In the genomic region with DNA sequence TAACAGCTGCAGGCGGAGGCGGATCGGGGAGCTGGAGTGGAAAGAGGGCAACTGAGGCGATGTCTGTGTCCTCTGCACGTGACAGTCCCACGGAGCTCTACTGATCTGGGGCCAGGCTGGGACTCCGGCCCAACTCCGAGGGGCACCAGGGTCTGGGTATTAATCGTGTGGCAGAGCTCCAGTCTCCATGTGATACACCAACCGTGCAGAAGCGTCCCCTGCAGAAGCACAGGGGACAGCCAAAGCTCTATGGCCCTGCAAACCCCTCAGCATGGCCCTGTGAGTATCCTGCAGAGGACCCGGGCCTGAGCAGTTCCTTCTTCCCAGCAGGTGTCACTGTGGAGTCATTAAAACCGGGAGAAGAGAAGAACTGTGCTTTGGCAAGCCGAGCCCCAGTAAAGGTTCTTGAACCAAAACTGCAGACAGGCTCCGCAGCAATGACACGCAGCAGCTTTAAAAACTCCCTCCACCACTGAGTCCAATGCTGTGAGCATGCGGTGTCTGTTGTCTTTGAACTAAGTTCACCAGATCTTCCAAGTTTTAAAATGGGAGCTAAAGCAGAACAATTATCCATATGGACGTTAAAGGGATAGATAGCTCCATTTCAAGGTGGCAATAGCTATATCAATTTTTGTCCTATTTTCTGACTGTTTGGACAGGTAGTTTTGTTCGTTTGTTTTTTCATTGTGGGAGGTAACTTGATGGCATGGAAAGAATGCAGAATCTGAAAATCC, we compare ENCODE assay signal across 8 cellular contexts.
DNase-seq lines count a peak whose midpoint lies in the region; ATAC-seq and TF ChIP-seq lines count a peak whose summit lies in the region.

No MANE protein-coding gene starts in this region.

- no peak overlapping the region for H3K4ac ChIP-seq in trophoblast cell (ENCODE audit: low read depth, low read length)

- H3K23ac ChIP-seq in trophoblast cell (ENCODE audit: low read length), result no peak overlapping the region

- H3K27me3 ChIP-seq in breast epithelium (no peaks in the 10 kb centered on the region), trophoblast cell (ENCODE audit: insufficient read depth, low read length) (no peaks in the 10 kb centered on the region)

- H3K9me3 Mint-ChIP-seq in MCF 10A (ENCODE audit: unreplicated experiment) (no peaks in the 10 kb centered on the region), HFFc6 (no peaks in the 10 kb centered on the region)
- no peaks in the 10 kb centered on the region for H3K9me3 Mint-ChIP-seq in activated CD8-positive, alpha-beta T cell treated with anti-CD3 and anti-CD28 coated beads for 36 hours

- H2BK12ac ChIP-seq in trophoblast cell (ENCODE audit: low read length), result no peak overlapping the region

- H2AK5ac ChIP-seq in trophoblast cell (ENCODE audit: low read length), result no peak overlapping the region

- no peak overlapping the region for H3K4me2 ChIP-seq in trophoblast cell (ENCODE audit: low read length)

- H3K9me3 ChIP-seq in breast epithelium (no peaks in the 10 kb centered on the region), trophoblast cell (ENCODE audit: insufficient read depth, low read depth, low read length) (peaks cover 3% of the 10 kb centered on the region)

- H3K27me3 Mint-ChIP-seq in MCF 10A (ENCODE audit: insufficient read depth, unreplicated experiment) (no peaks in the 10 kb centered on the region), HFFc6 (ENCODE audit: insufficient read depth) (peaks cover 10% of the 10 kb centered on the region)
- H3K27me3 Mint-ChIP-seq in activated CD8-positive, alpha-beta T cell treated with anti-CD3 and anti-CD28 coated beads for 36 hours, result no peaks in the 10 kb centered on the region

- H3K4me3 Mint-ChIP-seq in MCF 10A (ENCODE audit: unreplicated experiment) (no peak overlapping the region), HFFc6 (no peak overlapping the region)
- H3K4me3 Mint-ChIP-seq in activated CD8-positive, alpha-beta T cell treated with anti-CD3 and anti-CD28 coated beads for 36 hours, result no peak overlapping the region

- WGBS in trophoblast cell (ENCODE audit: extremely low coverage, insufficient coverage, insufficient read length), result no CpG with 5 or more reads among the region's 19 CpGs

- no peaks in the 10 kb centered on the region for H3K79me2 ChIP-seq in trophoblast cell (ENCODE audit: control insufficient read depth, insufficient read depth, low read length, poor library complexity)

- BruUV-seq in MCF 10A (replicated peaks; lab: Mats Ljungman, UMichigan), result no TSS peak

- H3K27ac Mint-ChIP-seq in MCF 10A (ENCODE audit: low read depth, unreplicated experiment) (no peak overlapping the region), HFFc6 (no peak overlapping the region)
- H3K27ac Mint-ChIP-seq in activated CD8-positive, alpha-beta T cell treated with anti-CD3 and anti-CD28 coated beads for 36 hours, result no peak overlapping the region

- H3K36me3 ChIP-seq in breast epithelium, result no peaks in the 10 kb centered on the region
- H3K36me3 ChIP-seq in trophoblast cell (ENCODE audit: control insufficient read depth in 1 of 2, insufficient read depth in 2 of 2, low read length in 2 of 2), result no peaks in the 10 kb centered on the region

- no peak overlapping the region for H4K91ac ChIP-seq in trophoblast cell (ENCODE audit: low read depth, low read length)

- CTCF ChIA-PET in MCF 10A (lab: Yijun Ruan, JAX), result interaction anchor here (0.5 to 8.0 kb wide), 67 partner anchors 8 to 1925 kb away, joined by 3 to 65 read pairs (median 3); no protein-coding TSS in a partner anchor
- CTCF ChIA-PET in activated CD8-positive, alpha-beta T cell treated with anti-CD3 and anti-CD28 coated beads for 36 hours (lab: Charles Lee), result interaction anchor here (0.6 to 3.8 kb wide), 16 partner anchors 10 to 439 kb away, joined by 3 to 37 read pairs (median 3); no protein-coding TSS in a partner anchor

- H3K4me1 Mint-ChIP-seq in MCF 10A (ENCODE audit: insufficient read depth, unreplicated experiment), result no peaks in the 10 kb centered on the region
- no peaks in the 10 kb centered on the region for H3K4me1 Mint-ChIP-seq in HFFc6 (ENCODE audit: low read depth)
- no peaks in the 10 kb centered on the region for H3K4me1 Mint-ChIP-seq in activated CD8-positive, alpha-beta T cell treated with anti-CD3 and anti-CD28 coated beads for 36 hours (ENCODE audit: low read depth)

- no peak for TF ChIP-seq POLR2A in breast epithelium (IDR thresholded peaks at IDR 0.05)

- H3K79me1 ChIP-seq in trophoblast cell (ENCODE audit: low read length), result peaks cover 2% of the 10 kb centered on the region

- POLR2A ChIA-PET in MCF 10A (lab: Yijun Ruan, JAX), result interaction anchor here (0.7 to 1.1 kb wide), 2 partner anchors 9 to 238 kb away, joined by 3 to 4 read pairs; no protein-coding TSS in a partner anchor
- POLR2A ChIA-PET in activated CD8-positive, alpha-beta T cell treated with anti-CD3 and anti-CD28 coated beads for 36 hours (lab: Charles Lee), result no interaction called here

- no peak overlapping the region for H4K12ac ChIP-seq in trophoblast cell (ENCODE audit: low read depth, low read length)

- no peak overlapping the region for H2BK5ac ChIP-seq in trophoblast cell (ENCODE audit: low read depth, low read length, poor library complexity)

- H3K4me1 ChIP-seq in breast epithelium (no peaks in the 10 kb centered on the region), trophoblast cell (ENCODE audit: control insufficient read depth in 1 of 2, insufficient read depth in 2 of 2, low read length in 2 of 2) (peaks cover 8 to 9% of the 10 kb centered on the region in 2 experiments)

- peak; percentile 53 for ATAC-seq in activated CD8-positive, alpha-beta T cell treated with anti-CD3 and anti-CD28 coated beads for 36 hours

- no peak overlapping the region for H2AFZ ChIP-seq in trophoblast cell (ENCODE audit: insufficient read depth, low read length, poor library complexity)

- no peak overlapping the region for H3K9ac ChIP-seq in trophoblast cell (ENCODE audit: low read length)

- H3K14ac ChIP-seq in trophoblast cell (ENCODE audit: low read length), result no peak overlapping the region

- H2BK120ac ChIP-seq in trophoblast cell (ENCODE audit: insufficient read depth, low read length, poor library complexity), result no peak overlapping the region

- H4K8ac ChIP-seq in trophoblast cell (ENCODE audit: low read depth, low read length), result no peak overlapping the region

- H3K4me3 ChIP-seq in breast epithelium (no peak overlapping the region), trophoblast cell (ENCODE audit: low read depth, low read length) (no peak overlapping the region)

- TF ChIP-seq CTCF in MCF 10A (IDR thresholded peaks at IDR 0.05; ENCODE audit: unreplicated experiment) (peak; percentile 55), breast epithelium (IDR thresholded peaks at IDR 0.05) (peak in 1 of 3 donors; percentile 32), HFFc6 (IDR thresholded peaks at IDR 0.05) (peak; percentile 74)
- no peak for TF ChIP-seq CTCF in activated CD8-positive, alpha-beta T cell treated with anti-CD3 and anti-CD28 coated beads for 36 hours (IDR thresholded peaks at IDR 0.05)

- H3K18ac ChIP-seq in trophoblast cell (ENCODE audit: low read length), result no peak overlapping the region

- DNase-seq in MCF 10A (ENCODE audit: unreplicated experiment), result peak; percentile 65
- no peak for DNase-seq in breast epithelium (ENCODE audit: low spot score in 2 of 2)
- DNase-seq in HFFc6, result peak; percentile 25
- peak; percentile 31 for DNase-seq in NCI-H146 treated with DMSO at 0.1 percent for 48 hours (lab: John Stamatoyannopoulos, UW; ENCODE audit: unreplicated experiment)
- DNase-seq in activated CD8-positive, alpha-beta T cell treated with anti-CD3 and anti-CD28 coated beads for 36 hours, result peak; percentile 42
- DNase-seq in globus pallidus (ENCODE audit: low spot score), result peak; percentile 71
- peak; percentile 30 to 67 for DNase-seq in trophoblast cell
- DNase-seq in activated gamma-delta T cell (lab: John Stamatoyannopoulos, UW), result no peak

- H3K27ac ChIP-seq in breast epithelium (no peak overlapping the region), trophoblast cell (ENCODE audit: low read depth, low read length) (no peak overlapping the region)

- intact Hi-C loops in MCF 10A (cut with micrococcal nuclease), result loop anchor here (1.0 to 10.0 kb wide), 4 partner anchors 31 to 1194 kb away; no protein-coding TSS in a partner anchor
- intact Hi-C loops in breast epithelium (cut with DNase I; ENCODE audit: low total_unique reads), result no loop called here
- intact Hi-C loops in activated CD8-positive, alpha-beta T cell treated with anti-CD3 and anti-CD28 coated beads for 36 hours (cut with micrococcal nuclease), result no loop called here

- H3K36me3 Mint-ChIP-seq in MCF 10A (ENCODE audit: insufficient read depth, unreplicated experiment), result no peaks in the 10 kb centered on the region
- no peaks in the 10 kb centered on the region for H3K36me3 Mint-ChIP-seq in HFFc6 (ENCODE audit: low read depth)
- no peaks in the 10 kb centered on the region for H3K36me3 Mint-ChIP-seq in activated CD8-positive, alpha-beta T cell treated with anti-CD3 and anti-CD28 coated beads for 36 hours (ENCODE audit: low read depth)

Comparison
In these comparisons a context has a peak if more than half of its experiments do, and no peak if none do; other contexts are left out.
1. DNase-seq: peak in MCF 10A (single experiment), HFFc6 (single experiment), NCI-H146 treated with DMSO at 0.1 percent for 48 hours (single experiment), activated CD8-positive, alpha-beta T cell treated with anti-CD3 and anti-CD28 coated beads for 36 hours (single experiment), globus pallidus (single experiment) and trophoblast cell (2 of 2); none in breast epithelium (0 of 2) and activated gamma-delta T cell (single experiment).